Comparison of ENCODE assay signal across 18 cellular contexts in the genomic region with DNA sequence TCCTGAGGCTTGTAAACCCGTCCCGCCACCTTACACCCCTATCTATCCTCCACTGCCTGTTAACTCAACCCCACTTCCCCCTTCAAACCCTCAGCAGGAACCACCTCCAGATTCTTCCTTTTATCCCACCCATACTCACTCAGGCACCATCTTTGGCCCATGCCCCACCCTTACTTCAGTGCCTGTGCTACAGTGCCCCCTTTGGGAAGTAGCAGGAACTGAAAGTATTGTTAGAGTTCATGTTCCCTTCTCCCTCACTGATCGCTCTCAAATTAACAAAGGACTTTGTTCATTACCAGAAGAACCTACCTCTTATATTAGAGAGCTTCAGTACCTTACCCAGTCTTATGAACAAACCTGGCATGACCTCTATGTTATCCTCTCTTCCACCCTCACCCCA.
DNase-seq lines count a peak whose midpoint lies in the region; ATAC-seq and TF ChIP-seq lines count a peak whose summit lies in the region.
"Had no signal": no experiment of that assay in that cellular context is flagged by ENCODE, and none has a peak within 500 bp of the region (broad histone marks: within the 10 kb centered on the region; RNA-seq: fewer than 3 reads in every experiment).

No MANE protein-coding gene starts in this region.

- H3K36me3 ChIP-seq in Karpas-422 (ENCODE audit: insufficient read depth, low read length) = no peaks in the 10 kb centered on the region
- H3K36me3 ChIP-seq in mesendoderm (ENCODE audit: control insufficient read depth, insufficient read depth, low read length) = no peaks in the 10 kb centered on the region
- H3K36me3 ChIP-seq: esophagus muscularis mucosa, pancreas had no signal

- H3K4me1 ChIP-seq in Karpas-422 (ENCODE audit: low read length) (no peaks in the 10 kb centered on the region), mesendoderm (ENCODE audit: control insufficient read depth, low read depth, low read length) (no peaks in the 10 kb centered on the region)
- H3K4me1 ChIP-seq: Caco-2, esophagus muscularis mucosa, pancreas had no signal

- no peak overlapping the region for H3K56ac ChIP-seq in mesendoderm (ENCODE audit: low read length)

- in situ Hi-C loops in astrocyte of the spinal cord (cut with HindIII; ENCODE audit: low sequenced_read_pairs) = no loop called here

- DNase-seq in DMS 273 (lab: John Stamatoyannopoulos, UW; ENCODE audit: unreplicated experiment) (peak; percentile 12), DMS 273 treated with DMSO at 0.1 percent for 48 hours (lab: John Stamatoyannopoulos, UW) (no peak), Karpas-422 (peak; percentile 72), astrocyte of the spinal cord (ENCODE audit: low read depth, low spot score) (no peak), mesendoderm (peak; percentile 14), NCI-H187 treated with DMSO at 0.1 percent for 48 hours (lab: John Stamatoyannopoulos, UW) (no peak), NCI-H774 (lab: John Stamatoyannopoulos, UW) (no peak)
- DNase-seq: 8988T; activated CD4-positive, alpha-beta T cell treated with anti-CD3 and anti-CD28 coated beads, Interleukin-2, amount 50 U/mL, for 4 hours; activated gamma-delta T cell treated with Interleukin-2 at 50 U/mL for 16 hours; Caco-2; central memory CD4-positive, alpha-beta T cell; midbrain; pancreas; T-cell; trophoblast cell had no signal

- H3K4me2 ChIP-seq in Karpas-422 (ENCODE audit: low read depth, low read length, poor library complexity, severe bottlenecking) = no peak overlapping the region
- no peak overlapping the region for H3K4me2 ChIP-seq in mesendoderm (ENCODE audit: low read length)

- H3K18ac ChIP-seq in mesendoderm (ENCODE audit: low read length) = no peak overlapping the region

- no peak overlapping the region for H4K8ac ChIP-seq in mesendoderm (ENCODE audit: low read depth, low read length)

- WGBS in mesendoderm (ENCODE audit: extremely low coverage, insufficient coverage, low lambda C conversion rate) = no CpG with 5 or more reads among the region's 3 CpGs

- H2BK15ac ChIP-seq in mesendoderm (replicated peaks; ENCODE audit: low read depth) = no peak overlapping the region

- H3K27ac ChIP-seq in Karpas-422 (ENCODE audit: low read length) (no peak overlapping the region), mesendoderm (ENCODE audit: low read depth, low read length) (no peak overlapping the region)
- H3K27ac ChIP-seq: esophagus muscularis mucosa, pancreas had no signal

- no peaks in the 10 kb centered on the region for H3K9me2 ChIP-seq in Karpas-422 (replicated peaks; ENCODE audit: insufficient read depth, low read length)

- H3K79me2 ChIP-seq in Karpas-422 (ENCODE audit: low read length) (no peaks in the 10 kb centered on the region), mesendoderm (ENCODE audit: control insufficient read depth, insufficient read depth, low read length) (no peaks in the 10 kb centered on the region)

- no peak for ATAC-seq in GM21360 (IDR thresholded peaks at IDR 0.05; ENCODE audit: unreplicated experiment)
- ATAC-seq: pancreas, T-cell had no signal

- H2BK5ac ChIP-seq in mesendoderm (ENCODE audit: low read length) = no peak overlapping the region

- H2AFZ ChIP-seq in Karpas-422 (ENCODE audit: low read length) = no peak overlapping the region

- H3K79me1 ChIP-seq in mesendoderm (ENCODE audit: low read length) = no peaks in the 10 kb centered on the region

- no peak overlapping the region for H2BK120ac ChIP-seq in mesendoderm (ENCODE audit: low read depth, low read length)

- H4K20me1 ChIP-seq in Karpas-422 (ENCODE audit: insufficient read depth, low read depth, low read length) = no peaks in the 10 kb centered on the region

- H3K4me3 ChIP-seq in Karpas-422 (ENCODE audit: low read length) = no peak overlapping the region
- no peak overlapping the region for H3K4me3 ChIP-seq in astrocyte of the spinal cord (ENCODE audit: low read depth, low read length)
- H3K4me3 ChIP-seq in mesendoderm (ENCODE audit: low read length) = no peak overlapping the region
- H3K4me3 ChIP-seq: esophagus muscularis mucosa, pancreas had no signal

- H4K5ac ChIP-seq in mesendoderm (ENCODE audit: low read length) = no peak overlapping the region

- H3K4ac ChIP-seq in mesendoderm (ENCODE audit: low read depth, low read length) = no peak overlapping the region

- TF ChIP-seq CTCF in astrocyte of the spinal cord (IDR thresholded peaks at IDR 0.05; ENCODE audit: low read depth, low read length) = peak; percentile 21

- no peak overlapping the region for H2AK5ac ChIP-seq in mesendoderm (ENCODE audit: low read length)

- H3K9me3 ChIP-seq in Karpas-422 (ENCODE audit: low read length) = no peaks in the 10 kb centered on the region
- H3K9me3 ChIP-seq: Caco-2, esophagus muscularis mucosa, pancreas had no signal

- no peak overlapping the region for H3K23ac ChIP-seq in mesendoderm (ENCODE audit: low read length)

- H3K27me3 ChIP-seq in Karpas-422 (ENCODE audit: low read length) (no peaks in the 10 kb centered on the region), mesendoderm (ENCODE audit: insufficient read depth, low read length, poor library complexity) (no peaks in the 10 kb centered on the region)
- H3K27me3 ChIP-seq: esophagus muscularis mucosa, pancreas had no signal

- H3K9ac ChIP-seq in Karpas-422 (ENCODE audit: low read length) = no peak overlapping the region
- H3K9ac ChIP-seq in mesendoderm (ENCODE audit: low read length) = no peak overlapping the region

Comparison
In these comparisons a context has a peak if more than half of its experiments do, and no peak if none do; other contexts are left out.
1. DNase-seq: peak in DMS 273 (single experiment), Karpas-422 (single experiment) and mesendoderm (single experiment); none in DMS 273 treated with DMSO at 0.1 percent for 48 hours (single experiment), astrocyte of the spinal cord (single experiment), NCI-H187 treated with DMSO at 0.1 percent for 48 hours (single experiment) and NCI-H774 (single experiment).